8 cellular contexts compared by ENCODE assay signal in genomic region chr3:160981217-160981938, GRCh38.
DNase-seq lines count a peak whose midpoint lies in the region; ATAC-seq and TF ChIP-seq lines count a peak whose summit lies in the region.

No MANE protein-coding gene starts in this region.

- no peaks in the 10 kb centered on the region for H4K20me1 ChIP-seq in PC-9 (ENCODE audit: insufficient read depth)

- intact Hi-C loops in PC-9 (cut with micrococcal nuclease; ENCODE audit: unreplicated experiment), result no loop called here

- H3K4me2 ChIP-seq in PC-9, result no peak overlapping the region

- H3F3A ChIP-seq in PC-9 (ENCODE audit: insufficient read depth, low read depth), result no peaks in the 10 kb centered on the region

- H3K4me3 ChIP-seq in PC-9, result no peak overlapping the region

- no peak for TF ChIP-seq CTCF in PC-9 (conservative IDR thresholded peaks at IDR 0.05)

- no peak overlapping the region for H3K27ac ChIP-seq in PC-9

- ATAC-seq in GM18511 (IDR thresholded peaks at IDR 0.05; ENCODE audit: unreplicated experiment) (peak; percentile 90), GM21737 (IDR thresholded peaks at IDR 0.05; ENCODE audit: unreplicated experiment) (peak; percentile 89)

- no peaks in the 10 kb centered on the region for H3K27me3 ChIP-seq in PC-9 (ENCODE audit: insufficient read depth, low read depth)

- H3K4me1 ChIP-seq in PC-9 (replicated peaks; ENCODE audit: insufficient read depth), result no peaks in the 10 kb centered on the region

- peak; percentile 16 for DNase-seq in NAMALWA (ENCODE audit: low spot score)
- peak; percentile 8 to 20 for DNase-seq in hippocampal formation (lab: John Stamatoyannopoulos, UW)
- no peak for DNase-seq in COR-L47 (lab: John Stamatoyannopoulos, UW)
- no peak for DNase-seq in NCI-H2196 (lab: John Stamatoyannopoulos, UW; ENCODE audit: unreplicated experiment)
- no peak for DNase-seq in DMS153 (lab: John Stamatoyannopoulos, UW)
- DNase-seq in PC-9, result no peak

- CTCF ChIA-PET in PC-9 (lab: Charles Lee), result no interaction called here

- H2AFZ ChIP-seq in PC-9, result no peak overlapping the region

- no peaks in the 10 kb centered on the region for H3K79me2 ChIP-seq in PC-9 (ENCODE audit: low read depth)

- no TSS peak for BruUV-seq in PC-9 (replicated peaks; lab: Mats Ljungman, UMichigan)

- no peaks in the 10 kb centered on the region for H3K9me2 ChIP-seq in PC-9 (ENCODE audit: insufficient read depth)

- POLR2A ChIA-PET in PC-9 (lab: Charles Lee; ENCODE audit: unreplicated experiment), result no interaction called here

- H3K9me3 ChIP-seq in PC-9 (ENCODE audit: insufficient read depth, low read depth), result peaks cover 5% of the 10 kb centered on the region; the same call in 1 of the 2 replicates

- no peaks in the 10 kb centered on the region for H3K36me3 ChIP-seq in PC-9 (ENCODE audit: low read depth)

Comparison
In these comparisons a context has a peak if more than half of its experiments do, and no peak if none do; other contexts are left out.
1. DNase-seq: peak in NAMALWA (single experiment) and hippocampal formation (2 of 2); none in COR-L47 (single experiment), NCI-H2196 (single experiment), DMS153 (single experiment) and PC-9 (0 of 2).